1 cellular context compared by ENCODE assay signal in genomic region chr2:150090031-150090430, GRCh38.
TF ChIP-seq lines count a peak whose summit lies in the region.

No MANE protein-coding gene starts in this region.

TF ChIP-seq in GM23338, 12 proteins besides CTCF, POLR2A, EP300 and RAD21:
- TF ChIP-seq, protein P1, sequence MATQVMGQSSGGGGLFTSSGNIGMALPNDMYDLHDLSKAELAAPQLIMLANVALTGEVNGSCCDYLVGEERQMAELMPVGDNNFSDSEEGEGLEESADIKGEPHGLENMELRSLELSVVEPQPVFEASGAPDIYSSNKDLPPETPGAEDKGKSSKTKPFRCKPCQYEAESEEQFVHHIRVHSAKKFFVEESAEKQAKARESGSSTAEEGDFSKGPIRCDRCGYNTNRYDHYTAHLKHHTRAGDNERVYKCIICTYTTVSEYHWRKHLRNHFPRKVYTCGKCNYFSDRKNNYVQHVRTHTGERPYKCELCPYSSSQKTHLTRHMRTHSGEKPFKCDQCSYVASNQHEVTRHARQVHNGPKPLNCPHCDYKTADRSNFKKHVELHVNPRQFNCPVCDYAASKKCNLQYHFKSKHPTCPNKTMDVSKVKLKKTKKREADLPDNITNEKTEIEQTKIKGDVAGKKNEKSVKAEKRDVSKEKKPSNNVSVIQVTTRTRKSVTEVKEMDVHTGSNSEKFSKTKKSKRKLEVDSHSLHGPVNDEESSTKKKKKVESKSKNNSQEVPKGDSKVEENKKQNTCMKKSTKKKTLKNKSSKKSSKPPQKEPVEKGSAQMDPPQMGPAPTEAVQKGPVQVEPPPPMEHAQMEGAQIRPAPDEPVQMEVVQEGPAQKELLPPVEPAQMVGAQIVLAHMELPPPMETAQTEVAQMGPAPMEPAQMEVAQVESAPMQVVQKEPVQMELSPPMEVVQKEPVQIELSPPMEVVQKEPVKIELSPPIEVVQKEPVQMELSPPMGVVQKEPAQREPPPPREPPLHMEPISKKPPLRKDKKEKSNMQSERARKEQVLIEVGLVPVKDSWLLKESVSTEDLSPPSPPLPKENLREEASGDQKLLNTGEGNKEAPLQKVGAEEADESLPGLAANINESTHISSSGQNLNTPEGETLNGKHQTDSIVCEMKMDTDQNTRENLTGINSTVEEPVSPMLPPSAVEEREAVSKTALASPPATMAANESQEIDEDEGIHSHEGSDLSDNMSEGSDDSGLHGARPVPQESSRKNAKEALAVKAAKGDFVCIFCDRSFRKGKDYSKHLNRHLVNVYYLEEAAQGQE (IDR thresholded peaks at IDR 0.05; ENCODE audit: unreplicated experiment): no peak
- no peak for TF ChIP-seq ETS1 (IDR thresholded peaks at IDR 0.05)
- TF ChIP-seq NANOG (IDR thresholded peaks at IDR 0.05; ENCODE audit: borderline replicate concordance): no peak
- TF ChIP-seq STAT1 (IDR thresholded peaks at IDR 0.05; ENCODE audit: unreplicated experiment): no peak
- no peak for TF ChIP-seq POLR2AphosphoS5 (IDR thresholded peaks at IDR 0.05; ENCODE audit: low read depth)
- TF ChIP-seq JUNB (IDR thresholded peaks at IDR 0.05; ENCODE audit: unreplicated experiment): no peak
- TF ChIP-seq EZH2phosphoT487 (IDR thresholded peaks at IDR 0.05; ENCODE audit: unreplicated experiment): no peak
- no peak for TF ChIP-seq ZNF331 (CRISPR knock-in tag; IDR thresholded peaks at IDR 0.05; ENCODE audit: low read depth)
- no peak for TF ChIP-seq CREB1 (CRISPR knock-in tag; IDR thresholded peaks at IDR 0.05; ENCODE audit: low read depth)
- TF ChIP-seq ZNF114 (CRISPR knock-in tag; IDR thresholded peaks at IDR 0.05): no peak
- TF ChIP-seq, protein P2, sequence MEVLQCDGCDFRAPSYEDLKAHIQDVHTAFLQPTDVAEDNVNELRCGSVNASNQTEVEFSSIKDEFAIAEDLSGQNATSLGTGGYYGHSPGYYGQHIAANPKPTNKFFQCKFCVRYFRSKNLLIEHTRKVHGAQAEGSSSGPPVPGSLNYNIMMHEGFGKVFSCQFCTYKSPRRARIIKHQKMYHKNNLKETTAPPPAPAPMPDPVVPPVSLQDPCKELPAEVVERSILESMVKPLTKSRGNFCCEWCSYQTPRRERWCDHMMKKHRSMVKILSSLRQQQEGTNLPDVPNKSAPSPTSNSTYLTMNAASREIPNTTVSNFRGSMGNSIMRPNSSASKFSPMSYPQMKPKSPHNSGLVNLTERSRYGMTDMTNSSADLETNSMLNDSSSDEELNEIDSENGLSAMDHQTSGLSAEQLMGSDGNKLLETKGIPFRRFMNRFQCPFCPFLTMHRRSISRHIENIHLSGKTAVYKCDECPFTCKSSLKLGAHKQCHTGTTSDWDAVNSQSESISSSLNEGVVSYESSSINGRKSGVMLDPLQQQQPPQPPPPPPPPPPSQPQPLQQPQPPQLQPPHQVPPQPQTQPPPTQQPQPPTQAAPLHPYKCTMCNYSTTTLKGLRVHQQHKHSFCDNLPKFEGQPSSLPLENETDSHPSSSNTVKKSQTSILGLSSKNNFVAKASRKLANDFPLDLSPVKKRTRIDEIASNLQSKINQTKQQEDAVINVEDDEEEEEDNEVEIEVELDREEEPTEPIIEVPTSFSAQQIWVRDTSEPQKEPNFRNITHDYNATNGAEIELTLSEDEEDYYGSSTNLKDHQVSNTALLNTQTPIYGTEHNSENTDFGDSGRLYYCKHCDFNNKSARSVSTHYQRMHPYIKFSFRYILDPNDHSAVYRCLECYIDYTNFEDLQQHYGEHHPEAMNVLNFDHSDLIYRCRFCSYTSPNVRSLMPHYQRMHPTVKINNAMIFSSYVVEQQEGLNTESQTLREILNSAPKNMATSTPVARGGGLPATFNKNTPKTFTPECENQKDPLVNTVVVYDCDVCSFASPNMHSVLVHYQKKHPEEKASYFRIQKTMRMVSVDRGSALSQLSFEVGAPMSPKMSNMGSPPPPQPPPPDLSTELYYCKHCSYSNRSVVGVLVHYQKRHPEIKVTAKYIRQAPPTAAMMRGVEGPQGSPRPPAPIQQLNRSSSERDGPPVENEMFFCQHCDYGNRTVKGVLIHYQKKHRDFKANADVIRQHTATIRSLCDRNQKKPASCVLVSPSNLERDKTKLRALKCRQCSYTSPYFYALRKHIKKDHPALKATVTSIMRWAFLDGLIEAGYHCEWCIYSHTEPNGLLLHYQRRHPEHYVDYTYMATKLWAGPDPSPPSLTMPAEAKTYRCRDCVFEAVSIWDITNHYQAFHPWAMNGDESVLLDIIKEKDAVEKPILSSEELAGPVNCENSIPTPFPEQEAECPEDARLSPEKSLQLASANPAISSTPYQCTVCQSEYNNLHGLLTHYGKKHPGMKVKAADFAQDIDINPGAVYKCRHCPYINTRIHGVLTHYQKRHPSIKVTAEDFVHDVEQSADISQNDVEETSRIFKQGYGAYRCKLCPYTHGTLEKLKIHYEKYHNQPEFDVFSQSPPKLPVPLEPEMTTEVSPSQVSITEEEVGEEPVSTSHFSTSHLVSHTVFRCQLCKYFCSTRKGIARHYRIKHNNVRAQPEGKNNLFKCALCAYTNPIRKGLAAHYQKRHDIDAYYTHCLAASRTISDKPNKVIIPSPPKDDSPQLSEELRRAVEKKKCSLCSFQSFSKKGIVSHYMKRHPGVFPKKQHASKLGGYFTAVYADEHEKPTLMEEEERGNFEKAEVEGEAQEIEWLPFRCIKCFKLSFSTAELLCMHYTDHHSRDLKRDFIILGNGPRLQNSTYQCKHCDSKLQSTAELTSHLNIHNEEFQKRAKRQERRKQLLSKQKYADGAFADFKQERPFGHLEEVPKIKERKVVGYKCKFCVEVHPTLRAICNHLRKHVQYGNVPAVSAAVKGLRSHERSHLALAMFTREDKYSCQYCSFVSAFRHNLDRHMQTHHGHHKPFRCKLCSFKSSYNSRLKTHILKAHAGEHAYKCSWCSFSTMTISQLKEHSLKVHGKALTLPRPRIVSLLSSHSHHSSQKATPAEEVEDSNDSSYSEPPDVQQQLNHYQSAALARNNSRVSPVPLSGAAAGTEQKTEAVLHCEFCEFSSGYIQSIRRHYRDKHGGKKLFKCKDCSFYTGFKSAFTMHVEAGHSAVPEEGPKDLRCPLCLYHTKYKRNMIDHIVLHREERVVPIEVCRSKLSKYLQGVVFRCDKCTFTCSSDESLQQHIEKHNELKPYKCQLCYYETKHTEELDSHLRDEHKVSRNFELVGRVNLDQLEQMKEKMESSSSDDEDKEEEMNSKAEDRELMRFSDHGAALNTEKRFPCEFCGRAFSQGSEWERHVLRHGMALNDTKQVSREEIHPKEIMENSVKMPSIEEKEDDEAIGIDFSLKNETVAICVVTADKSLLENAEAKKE (CRISPR knock-in tag; IDR thresholded peaks at IDR 0.05): no peak
- no peak for TF ChIP-seq EZH2 (IDR thresholded peaks at IDR 0.05; ENCODE audit: low read depth, unreplicated experiment)
